19 cellular contexts compared by ENCODE assay signal in genomic region chr3:140463401-140463800, GRCh38.
DNase-seq lines count a peak whose midpoint lies in the region; ATAC-seq and TF ChIP-seq lines count a peak whose summit lies in the region.
"Had no signal": no experiment of that assay in that cellular context is flagged by ENCODE, and none has a peak within 500 bp of the region (broad histone marks: within the 10 kb centered on the region; RNA-seq: fewer than 3 reads in every experiment).

No MANE protein-coding gene starts in this region.

- H2AFZ ChIP-seq in GM23338 (0 out of 2 replicates have a peak overlapping the region, but pooled peaks have one; percentile 10), OCI-LY3 (ENCODE audit: low read depth, low read length) (peak overlapping the region; percentile 72)
- H2AFZ ChIP-seq: GM23248 had no signal

- H3K27ac ChIP-seq in GM23338 (ENCODE audit: low read depth) (no peak overlapping the region), OCI-LY3 (ENCODE audit: low read length) (no peak overlapping the region)
- H3K27ac ChIP-seq: BLaER1 treated with 17β-estradiol and CSF1 and Interleukin-3, amounts not matched to agents 10 nM and 100 nM; GM23248; HL-60 had no signal

- TF ChIP-seq CTCF in GM23338 (conservative IDR thresholded peaks at IDR 0.05; ENCODE audit: low read depth in 2 of 2) = no peak
- no peak for TF ChIP-seq CTCF in OCI-LY3 (IDR thresholded peaks at IDR 0.05; ENCODE audit: low read depth, low read length)

- H3K27me3 Mint-ChIP-seq in GM23338 (ENCODE audit: insufficient read depth, low read depth, poor library complexity) (peaks cover 3% of the 10 kb centered on the region), immature natural killer cell (ENCODE audit: low read depth in 3 of 3) (peaks cover 3 to 9% (median 5%) of the 10 kb centered on the region in 3 donors)
- peaks cover 8% of the 10 kb centered on the region for H3K27me3 Mint-ChIP-seq in stimulated activated naive CD8-positive, alpha-beta T cell treated with anti-CD3 and anti-CD28 coated beads, Interleukin-15, amount 100 ng/mL, for 72 hours
- H3K27me3 Mint-ChIP-seq: B cell had no signal

- H3K9me2 ChIP-seq in GM23338 (ENCODE audit: insufficient read depth) = peaks cover 2% of the 10 kb centered on the region; the same call in 1 of the 2 replicates

- H3K4me1 Mint-ChIP-seq in GM23338 (peaks cover 3% of the 10 kb centered on the region; the same call in 1 of the 3 replicates), immature natural killer cell (peaks cover 10 to 14% of the 10 kb centered on the region in 2 donors)
- H3K4me1 Mint-ChIP-seq in stimulated activated naive CD8-positive, alpha-beta T cell treated with anti-CD3 and anti-CD28 coated beads, Interleukin-15, amount 100 ng/mL, for 72 hours = peaks cover 10% of the 10 kb centered on the region
- H3K4me1 Mint-ChIP-seq: B cell had no signal

- H3K79me2 ChIP-seq in GM23338 (replicated peaks; ENCODE audit: insufficient read depth) (no peaks in the 10 kb centered on the region), OCI-LY3 (ENCODE audit: low read length) (no peaks in the 10 kb centered on the region)

- H3K9me3 Mint-ChIP-seq in GM23338 (no peaks in the 10 kb centered on the region; the same call in 2 of the 3 replicates), immature natural killer cell (peaks cover 0 to 3% (median 0%) of the 10 kb centered on the region in 6 donors)
- no peaks in the 10 kb centered on the region for H3K9me3 Mint-ChIP-seq in stimulated activated naive CD8-positive, alpha-beta T cell treated with anti-CD3 and anti-CD28 coated beads, Interleukin-15, amount 100 ng/mL, for 72 hours
- H3K9me3 Mint-ChIP-seq: CD8-positive, alpha-beta T cell had no signal

- H3K27me3 ChIP-seq in GM23338 (ENCODE audit: insufficient read depth) = no peaks in the 10 kb centered on the region
- peaks cover 4% of the 10 kb centered on the region; the same call in 1 of the 2 replicates for H3K27me3 ChIP-seq in OCI-LY3 (ENCODE audit: low read depth, low read length)
- H3K27me3 ChIP-seq: BLaER1 treated with 17β-estradiol and CSF1 and Interleukin-3, amounts not matched to agents 10 nM and 100 nM had no signal

- no peaks in the 10 kb centered on the region for H3K36me3 Mint-ChIP-seq in GM23338 (ENCODE audit: low read depth)
- H3K36me3 Mint-ChIP-seq in immature natural killer cell = no peaks in the 10 kb centered on the region
- H3K36me3 Mint-ChIP-seq: CD8-positive, alpha-beta T cell had no signal

- H3K9me3 ChIP-seq in OCI-LY3 (ENCODE audit: insufficient read depth, low read length) = no peaks in the 10 kb centered on the region
- H3K9me3 ChIP-seq: BLaER1 treated with 17β-estradiol and CSF1 and Interleukin-3, amounts not matched to agents 10 nM and 100 nM had no signal

- H3K4me1 ChIP-seq in GM23338 (ENCODE audit: insufficient read depth) (no peaks in the 10 kb centered on the region), OCI-LY3 (ENCODE audit: low read length) (0 out of 2 replicates have a peak, but pooled peaks cover 6% of the 10 kb centered on the region)

- intact Hi-C loops in left cardiac atrium (cut with DNase I) = no loop called here

- H4K20me1 ChIP-seq in GM23338 (replicated peaks; ENCODE audit: insufficient read depth) (no peaks in the 10 kb centered on the region), OCI-LY3 (ENCODE audit: insufficient read depth, low read length) (no peaks in the 10 kb centered on the region)
- H4K20me1 ChIP-seq: BLaER1 treated with 17β-estradiol and CSF1 and Interleukin-3, amounts not matched to agents 10 nM and 100 nM had no signal

- H3K9ac ChIP-seq in OCI-LY3 (ENCODE audit: low read length) = no peak overlapping the region
- H3K9ac ChIP-seq: BLaER1 treated with 17β-estradiol and CSF1 and Interleukin-3, amounts not matched to agents 10 nM and 100 nM; GM23248 had no signal

- ATAC-seq in GM23338 = no peak
- ATAC-seq in left cardiac atrium = peak; percentile 66 to 79
- ATAC-seq in stimulated activated naive CD8-positive, alpha-beta T cell treated with anti-CD3 and anti-CD28 coated beads, Interleukin-15, amount 100 ng/mL, for 72 hours = no peak
- ATAC-seq: CD8-positive, alpha-beta T cell; HCT116 had no signal

- no peaks in the 10 kb centered on the region for H3F3A ChIP-seq in GM23338 (replicated peaks; ENCODE audit: low read depth)

- no peak overlapping the region for H3K4me3 ChIP-seq in GM23338
- H3K4me3 ChIP-seq in OCI-LY3 (ENCODE audit: low read length) = no peak overlapping the region
- H3K4me3 ChIP-seq: BLaER1 treated with 17β-estradiol and CSF1 and Interleukin-3, amounts not matched to agents 10 nM and 100 nM; GM23248 had no signal

- DNase-seq in GM23338 (ENCODE audit: low spot score) (no peak), left cardiac atrium (no peak), immature natural killer cell (no peak), midbrain (lab: John Stamatoyannopoulos, UW) (no peak), T-helper 9 cell (no peak)
- no peak for DNase-seq in stimulated activated naive CD4-positive, alpha-beta T cell treated with Interleukin-2 at 50 U/mL for 16 hours (lab: John Stamatoyannopoulos, UW)
- no peak for DNase-seq in stimulated activated naive CD8-positive, alpha-beta T cell treated with anti-CD3 and anti-CD28 coated beads, Interleukin-15, amount 100 ng/mL, for 72 hours
- DNase-seq: Calu3; CD8-positive, alpha-beta T cell; DMS79 treated with DMSO at 0.1 percent for 48 hours; GF-D8; GM23248; H7; HFFc6 had no signal

- no peaks in the 10 kb centered on the region for H3K36me3 ChIP-seq in GM23338 (ENCODE audit: insufficient read depth)
- H3K36me3 ChIP-seq in OCI-LY3 (replicated peaks; ENCODE audit: low read depth, low read length) = no peaks in the 10 kb centered on the region
- H3K36me3 ChIP-seq: BLaER1 treated with 17β-estradiol and CSF1 and Interleukin-3, amounts not matched to agents 10 nM and 100 nM had no signal

- H3K27ac Mint-ChIP-seq in GM23338 (no peak overlapping the region), immature natural killer cell (peak overlapping the region in 4 of 6 donors; percentile 51 to 68 (median 58))
- H3K27ac Mint-ChIP-seq in stimulated activated naive CD8-positive, alpha-beta T cell treated with anti-CD3 and anti-CD28 coated beads, Interleukin-15, amount 100 ng/mL, for 72 hours = peak overlapping the region in 1 of 2 donors; percentile 7
- H3K27ac Mint-ChIP-seq: B cell; CD8-positive, alpha-beta T cell; HFFc6 had no signal

- no peak overlapping the region for H3K4me3 Mint-ChIP-seq in GM23338
- H3K4me3 Mint-ChIP-seq in immature natural killer cell = peak overlapping the region in 1 of 5 donors; percentile 0
- H3K4me3 Mint-ChIP-seq in stimulated activated naive CD8-positive, alpha-beta T cell treated with anti-CD3 and anti-CD28 coated beads, Interleukin-15, amount 100 ng/mL, for 72 hours = no peak overlapping the region
- H3K4me3 Mint-ChIP-seq: B cell; CD8-positive, alpha-beta T cell; HFFc6 had no signal

- no peak overlapping the region for H3K4me2 ChIP-seq in GM23338
- 0 out of 2 replicates have a peak overlapping the region, but pooled peaks have one; percentile 13 for H3K4me2 ChIP-seq in OCI-LY3 (ENCODE audit: low read length)
- H3K4me2 ChIP-seq: BLaER1 treated with 17β-estradiol and CSF1 and Interleukin-3, amounts not matched to agents 10 nM and 100 nM had no signal

TF ChIP-seq in GM23338, 12 proteins besides CTCF, POLR2A, EP300 and RAD21 (continues in another document):
- TF ChIP-seq POLR2AphosphoS5 (IDR thresholded peaks at IDR 0.05; ENCODE audit: low read depth) (no peak), ZNF114 (CRISPR knock-in tag; IDR thresholded peaks at IDR 0.05) (no peak), JUNB (IDR thresholded peaks at IDR 0.05; ENCODE audit: unreplicated experiment) (no peak)
- TF ChIP-seq, protein P1, sequence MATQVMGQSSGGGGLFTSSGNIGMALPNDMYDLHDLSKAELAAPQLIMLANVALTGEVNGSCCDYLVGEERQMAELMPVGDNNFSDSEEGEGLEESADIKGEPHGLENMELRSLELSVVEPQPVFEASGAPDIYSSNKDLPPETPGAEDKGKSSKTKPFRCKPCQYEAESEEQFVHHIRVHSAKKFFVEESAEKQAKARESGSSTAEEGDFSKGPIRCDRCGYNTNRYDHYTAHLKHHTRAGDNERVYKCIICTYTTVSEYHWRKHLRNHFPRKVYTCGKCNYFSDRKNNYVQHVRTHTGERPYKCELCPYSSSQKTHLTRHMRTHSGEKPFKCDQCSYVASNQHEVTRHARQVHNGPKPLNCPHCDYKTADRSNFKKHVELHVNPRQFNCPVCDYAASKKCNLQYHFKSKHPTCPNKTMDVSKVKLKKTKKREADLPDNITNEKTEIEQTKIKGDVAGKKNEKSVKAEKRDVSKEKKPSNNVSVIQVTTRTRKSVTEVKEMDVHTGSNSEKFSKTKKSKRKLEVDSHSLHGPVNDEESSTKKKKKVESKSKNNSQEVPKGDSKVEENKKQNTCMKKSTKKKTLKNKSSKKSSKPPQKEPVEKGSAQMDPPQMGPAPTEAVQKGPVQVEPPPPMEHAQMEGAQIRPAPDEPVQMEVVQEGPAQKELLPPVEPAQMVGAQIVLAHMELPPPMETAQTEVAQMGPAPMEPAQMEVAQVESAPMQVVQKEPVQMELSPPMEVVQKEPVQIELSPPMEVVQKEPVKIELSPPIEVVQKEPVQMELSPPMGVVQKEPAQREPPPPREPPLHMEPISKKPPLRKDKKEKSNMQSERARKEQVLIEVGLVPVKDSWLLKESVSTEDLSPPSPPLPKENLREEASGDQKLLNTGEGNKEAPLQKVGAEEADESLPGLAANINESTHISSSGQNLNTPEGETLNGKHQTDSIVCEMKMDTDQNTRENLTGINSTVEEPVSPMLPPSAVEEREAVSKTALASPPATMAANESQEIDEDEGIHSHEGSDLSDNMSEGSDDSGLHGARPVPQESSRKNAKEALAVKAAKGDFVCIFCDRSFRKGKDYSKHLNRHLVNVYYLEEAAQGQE (IDR thresholded peaks at IDR 0.05; ENCODE audit: unreplicated experiment) = no peak

Comparison
In these comparisons a context has a peak if more than half of its experiments do, and no peak if none do; other contexts are left out.
1. ATAC-seq: peak in left cardiac atrium (2 of 2); none in GM23338 (single experiment) and stimulated activated naive CD8-positive, alpha-beta T cell treated with anti-CD3 and anti-CD28 coated beads, Interleukin-15, amount 100 ng/mL, for 72 hours (single experiment).